In genomic region chr15:60479711-60480110, GRCh38 we compare ENCODE assay signal across 8 cellular contexts. TPM values are rescaled to one million over a fixed set of nuclear protein-coding genes. Genes with fewer than 3 reads are reported as not detected.
A peak's percentile ranks its signal among the peaks of the same experiment; 100 is the strongest.
DNase-seq lines count a peak whose midpoint lies in the region; ATAC-seq and TF ChIP-seq lines count a peak whose summit lies in the region.

No MANE protein-coding gene starts in this region.

- ATAC-seq in HG03159 (IDR thresholded peaks at IDR 0.05; ENCODE audit: unreplicated experiment) (peak; percentile 10), memory B cell (ENCODE audit: low read depth) (no peak), GM21723 (IDR thresholded peaks at IDR 0.05; ENCODE audit: unreplicated experiment) (no peak), GM18868 (IDR thresholded peaks at IDR 0.05; ENCODE audit: unreplicated experiment) (no peak)

- H3K27me3 ChIP-seq in ACC112 (ENCODE audit: insufficient read depth, low read length) = no peaks in the 10 kb centered on the region
- no peaks in the 10 kb centered on the region for H3K27me3 ChIP-seq in vagina

- peak overlapping the region; percentile 94 for H3K4me3 ChIP-seq in ACC112 (ENCODE audit: low read depth, low read length)
- H3K4me3 ChIP-seq in vagina = peak overlapping the region; percentile 67 to 70

- DNase-seq in memory B cell (ENCODE audit: low spot score in 2 of 2) (no peak), vagina (ENCODE audit: extremely low spot score in 2 of 2) (no peak), Kasumi-1 (lab: John Stamatoyannopoulos, UW) (no peak)

- intact Hi-C loops in vagina (cut with DNase I) = no loop called here

- no peaks in the 10 kb centered on the region for H3K9me3 Mint-ChIP-seq in memory B cell

- H3K27ac ChIP-seq in ACC112 (ENCODE audit: low read depth, low read length) (0 out of 2 replicates have a peak overlapping the region, but pooled peaks have one; percentile 85), angular gyrus (ENCODE audit: low read depth, low read length) (peak overlapping the region; percentile 88), vagina (peak overlapping the region; percentile 81)

- peaks cover 34% of the 10 kb centered on the region for H3K79me2 ChIP-seq in ACC112 (ENCODE audit: control insufficient read depth, insufficient read depth, low read length, unreplicated experiment)

- no peaks in the 10 kb centered on the region for H3K9me3 ChIP-seq in vagina

- H3K27me3 Mint-ChIP-seq in memory B cell = no peaks in the 10 kb centered on the region

- no peak for TF ChIP-seq CTCF in vagina (IDR thresholded peaks at IDR 0.05)

- H3K4me1 ChIP-seq in ACC112 (ENCODE audit: control insufficient read depth, insufficient read depth, low read length, unreplicated experiment) (peaks cover 28% of the 10 kb centered on the region), vagina (peaks cover 36% of the 10 kb centered on the region)

- peaks cover 5% of the 10 kb centered on the region for H3K36me3 Mint-ChIP-seq in memory B cell

- H2AFZ ChIP-seq in ACC112 (ENCODE audit: low read length, unreplicated experiment) = peak overlapping the region; percentile 91

- TF ChIP-seq POLR2A in vagina (IDR thresholded peaks at IDR 0.05) = no peak

- peaks cover 22% of the 10 kb centered on the region for H3K4me1 Mint-ChIP-seq in memory B cell

- H3K4me3 Mint-ChIP-seq in memory B cell = peak overlapping the region; percentile 93

- peak overlapping the region; percentile 98 for H3K27ac Mint-ChIP-seq in memory B cell

- H3K36me3 ChIP-seq in ACC112 (ENCODE audit: insufficient read depth, low read length) = 0 out of 2 replicates have a peak, but pooled peaks cover under 1% of the 10 kb centered on the region
- no peaks in the 10 kb centered on the region for H3K36me3 ChIP-seq in vagina

RNA-seq across cellular contexts. Expression of gene ICE2, which starts 0.8 kb away (rescaled TPM):
- 25.0 TPM for total RNA-seq in vagina
